Comparison of ENCODE assay signal across 8 cellular contexts in genomic region chr1:26285366-26286063, GRCh38. TPM values are rescaled to one million over a fixed set of nuclear protein-coding genes. Genes with fewer than 3 reads are reported as not detected.
DNase-seq lines count a peak whose midpoint lies in the region; ATAC-seq lines count a peak whose summit lies in the region.

No MANE protein-coding gene starts in this region.

- no peak overlapping the region for H4K91ac ChIP-seq in neuronal stem cell (ENCODE audit: low read depth, low read length, poor library complexity)

- H3K36me3 ChIP-seq in neuronal stem cell (replicated peaks in 1 of 2; ENCODE audit: control insufficient read depth in 2 of 2, insufficient read depth in 2 of 2, low read length in 2 of 2) = peaks cover 8 to 15% of the 10 kb centered on the region in 2 donors
- peaks cover 16% of the 10 kb centered on the region for H3K36me3 ChIP-seq in MG63

- H3K4ac ChIP-seq in neuronal stem cell (ENCODE audit: low read length) = no peak overlapping the region

- peak overlapping the region; percentile 86 for H2BK12ac ChIP-seq in neuronal stem cell (ENCODE audit: low read length)

- no peak overlapping the region for H3K4me2 ChIP-seq in neuronal stem cell (ENCODE audit: insufficient read depth, low read length, poor library complexity, severe bottlenecking)

- H4K8ac ChIP-seq in neuronal stem cell (ENCODE audit: low read depth, low read length) = peak overlapping the region; percentile 78

- H3K4me3 ChIP-seq in neuronal stem cell (ENCODE audit: low read length in 2 of 2) (no peak overlapping the region), MG63 (no peak overlapping the region)

- H3K9me3 ChIP-seq in neuronal stem cell (replicated peaks in 1 of 2; ENCODE audit: control insufficient read depth in 2 of 2, insufficient read depth in 1 of 2, low read depth in 1 of 2, low read length in 2 of 2) (no peaks in the 10 kb centered on the region), MG63 (no peaks in the 10 kb centered on the region)

- H2AK5ac ChIP-seq in neuronal stem cell (ENCODE audit: low read depth, low read length) = peak overlapping the region; percentile 50

- H3K27ac ChIP-seq in neuronal stem cell (replicated peaks; ENCODE audit: low read length) = no peak overlapping the region

- no peak overlapping the region for H3K14ac ChIP-seq in neuronal stem cell (ENCODE audit: low read length)

- H2BK5ac ChIP-seq in neuronal stem cell (ENCODE audit: low read length) = no peak overlapping the region

- H3K27me3 ChIP-seq in neuronal stem cell (ENCODE audit: control insufficient read depth in 3 of 3, insufficient read depth in 3 of 3, low read depth in 1 of 3, low read length in 3 of 3) (no peaks in the 10 kb centered on the region), MG63 (no peaks in the 10 kb centered on the region)

- peaks cover 46 to 57% of the 10 kb centered on the region in 2 donors for H3K4me1 ChIP-seq in neuronal stem cell (ENCODE audit: control insufficient read depth in 2 of 2, insufficient read depth in 1 of 2, low read depth in 1 of 2, low read length in 2 of 2)

- H2BK15ac ChIP-seq in neuronal stem cell (ENCODE audit: low read length) = no peak overlapping the region

- H2AFZ ChIP-seq in neuronal stem cell (ENCODE audit: low read length) = no peak overlapping the region

- peak; percentile 38 for DNase-seq in activated gamma-delta T cell treated with Interleukin-2 at 50 U/mL for 16 hours
- DNase-seq in activated gamma-delta T cell (lab: John Stamatoyannopoulos, UW) = no peak
- peak; percentile 57 to 60 for DNase-seq in SHP77 (lab: John Stamatoyannopoulos, UW)
- DNase-seq in ecto neural progenitor cell (ENCODE audit: low spot score) = peak; percentile 82
- DNase-seq in neuronal stem cell (ENCODE audit: low spot score) = no peak
- no peak for DNase-seq in MG63
- no peak for DNase-seq in DMS153 (lab: John Stamatoyannopoulos, UW)

- H3K79me1 ChIP-seq in neuronal stem cell (ENCODE audit: low read depth, low read length) = peaks cover 8% of the 10 kb centered on the region

- H3K9ac ChIP-seq in neuronal stem cell (ENCODE audit: low read depth, low read length, poor library complexity) = peak overlapping the region; percentile 4

- ATAC-seq in HG03378 (IDR thresholded peaks at IDR 0.05; ENCODE audit: unreplicated experiment) = no peak

- H3K23ac ChIP-seq in neuronal stem cell (ENCODE audit: low read depth, low read length, poor library complexity) = peak overlapping the region; percentile 8

- no CpG with 5 or more reads among the region's 19 CpGs for WGBS in neuronal stem cell (ENCODE audit: extremely low coverage in 2 of 2, insufficient read length in 2 of 2, insufficient replicate concordance in 1 of 2), 2 donors

- H2BK120ac ChIP-seq in neuronal stem cell (ENCODE audit: low read depth, low read length) = no peak overlapping the region

- peak overlapping the region; percentile 50 for H3K18ac ChIP-seq in neuronal stem cell (ENCODE audit: low read length)

RNA-seq across cellular contexts. Expression of gene SH3BGRL3, which starts 5.6 kb away (rescaled TPM):
- 112 TPM for polyA plus RNA-seq in neuronal stem cell (2013, experiment 1 of 2)
- polyA plus RNA-seq in neuronal stem cell (2013, experiment 2 of 2) = 106 TPM
- total RNA-seq in MG63 (2014; rRNA removed; shearing (Covaris generic); ENCODE audit: low replicate concordance) = 20.2 and 22.3 TPM in 2 replicates

RNA-seq across cellular contexts. Expression of gene UBXN11, which starts 20.9 kb away (rescaled TPM):
- 14.9 TPM for polyA plus RNA-seq in neuronal stem cell (2013, experiment 1 of 2)
- polyA plus RNA-seq in neuronal stem cell (2013, experiment 2 of 2) = 13.6 TPM
- 3.9 and 6.1 TPM in 2 replicates for total RNA-seq in MG63 (2014; rRNA removed; shearing (Covaris generic); ENCODE audit: low replicate concordance)

RNA-seq across cellular contexts. Expression of gene CD52, which starts 32.2 kb away (rescaled TPM):
- polyA plus RNA-seq in neuronal stem cell (2013, experiment 1 of 2) = 2.2 TPM
- polyA plus RNA-seq in neuronal stem cell (2013, experiment 2 of 2) = 1.7 TPM
- total RNA-seq in MG63 (2014; rRNA removed; shearing (Covaris generic); ENCODE audit: low replicate concordance) = not detected in 2 replicates

RNA-seq across cellular contexts. Expression of gene CEP85, which starts 51.5 kb away (rescaled TPM):
- polyA plus RNA-seq in neuronal stem cell (2013, experiment 1 of 2) = 26.9 TPM
- 26.9 TPM for polyA plus RNA-seq in neuronal stem cell (2013, experiment 2 of 2)
- total RNA-seq in MG63 (2014; rRNA removed; shearing (Covaris generic); ENCODE audit: low replicate concordance) = 13.3 and 13.9 TPM in 2 replicates

Comparison
In these comparisons a context has a peak if more than half of its experiments do, and no peak if none do; other contexts are left out.
1. DNase-seq: peak in activated gamma-delta T cell treated with Interleukin-2 at 50 U/mL for 16 hours (single experiment), SHP77 (2 of 2) and ecto neural progenitor cell (single experiment); none in activated gamma-delta T cell (single experiment), neuronal stem cell (single experiment), MG63 (single experiment) and DMS153 (single experiment).